1 cellular context compared by ENCODE assay signal in the genomic region with DNA sequence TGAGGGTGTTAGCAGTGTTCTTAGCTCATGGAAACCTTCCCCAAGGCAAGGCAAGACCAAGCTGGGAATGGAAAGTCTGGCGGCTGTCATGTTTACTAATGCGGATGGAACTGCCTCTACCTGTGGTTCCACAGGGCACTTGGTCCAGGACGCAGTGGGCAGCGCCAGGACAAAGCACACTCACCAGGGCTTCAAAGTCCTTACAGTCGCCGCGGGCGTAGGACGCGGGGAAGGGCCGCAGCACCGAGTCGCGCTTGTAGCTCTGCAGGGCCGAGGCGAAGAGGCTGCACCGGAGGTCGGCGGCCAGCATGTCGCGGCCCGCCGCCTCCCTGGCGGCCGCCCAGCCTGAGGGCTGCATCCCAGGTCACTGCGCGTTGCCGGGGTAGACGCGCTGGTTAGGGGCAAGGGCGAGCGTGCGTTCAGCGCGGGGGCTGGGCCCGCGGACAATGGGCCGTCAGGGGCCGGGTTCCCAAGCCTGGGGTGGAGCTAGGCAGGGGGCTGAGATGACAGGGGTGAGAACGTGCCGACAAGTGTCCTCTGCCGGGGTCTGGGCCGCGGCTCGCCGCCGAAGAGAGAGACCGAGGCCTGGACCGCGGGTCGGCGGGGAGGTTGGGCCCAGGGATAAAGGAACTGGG.
A peak's percentile ranks its signal among the peaks of the same experiment; 100 is the strongest.
TF ChIP-seq lines count a peak whose summit lies in the region.

No MANE protein-coding gene starts in this region.

TF ChIP-seq in HepG2, 621 proteins besides CTCF, POLR2A, EP300 and RAD21 (continued from another document and continues in another):
- TF ChIP-seq, protein P1, sequence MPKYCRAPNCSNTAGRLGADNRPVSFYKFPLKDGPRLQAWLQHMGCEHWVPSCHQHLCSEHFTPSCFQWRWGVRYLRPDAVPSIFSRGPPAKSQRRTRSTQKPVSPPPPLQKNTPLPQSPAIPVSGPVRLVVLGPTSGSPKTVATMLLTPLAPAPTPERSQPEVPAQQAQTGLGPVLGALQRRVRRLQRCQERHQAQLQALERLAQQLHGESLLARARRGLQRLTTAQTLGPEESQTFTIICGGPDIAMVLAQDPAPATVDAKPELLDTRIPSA (CRISPR knock-in tag; IDR thresholded peaks at IDR 0.05; ENCODE audit: borderline replicate concordance), result 0 out of 2 replicates have a peak, but pooled peaks have one; percentile 79
- no peak for TF ChIP-seq ZNF614 (CRISPR knock-in tag; IDR thresholded peaks at IDR 0.05; ENCODE audit: borderline replicate concordance)
- no peak for TF ChIP-seq PCBP1 (IDR thresholded peaks at IDR 0.05; ENCODE audit: borderline replicate concordance, low read depth, low read length)
- TF ChIP-seq KAT2B (IDR thresholded peaks at IDR 0.05; ENCODE audit: borderline replicate concordance, low read depth, low read length), result no peak
- TF ChIP-seq SAP130 (CRISPR knock-in tag; IDR thresholded peaks at IDR 0.05; ENCODE audit: low read depth), result no peak; the same call in 1 of the 2 replicates
- TF ChIP-seq ZNF510 (CRISPR knock-in tag; IDR thresholded peaks at IDR 0.05; ENCODE audit: low read depth), result no peak; the same call in 1 of the 2 replicates
- no peak for TF ChIP-seq MZF1 (CRISPR knock-in tag; IDR thresholded peaks at IDR 0.05; ENCODE audit: borderline replicate concordance)
- TF ChIP-seq, protein P2, sequence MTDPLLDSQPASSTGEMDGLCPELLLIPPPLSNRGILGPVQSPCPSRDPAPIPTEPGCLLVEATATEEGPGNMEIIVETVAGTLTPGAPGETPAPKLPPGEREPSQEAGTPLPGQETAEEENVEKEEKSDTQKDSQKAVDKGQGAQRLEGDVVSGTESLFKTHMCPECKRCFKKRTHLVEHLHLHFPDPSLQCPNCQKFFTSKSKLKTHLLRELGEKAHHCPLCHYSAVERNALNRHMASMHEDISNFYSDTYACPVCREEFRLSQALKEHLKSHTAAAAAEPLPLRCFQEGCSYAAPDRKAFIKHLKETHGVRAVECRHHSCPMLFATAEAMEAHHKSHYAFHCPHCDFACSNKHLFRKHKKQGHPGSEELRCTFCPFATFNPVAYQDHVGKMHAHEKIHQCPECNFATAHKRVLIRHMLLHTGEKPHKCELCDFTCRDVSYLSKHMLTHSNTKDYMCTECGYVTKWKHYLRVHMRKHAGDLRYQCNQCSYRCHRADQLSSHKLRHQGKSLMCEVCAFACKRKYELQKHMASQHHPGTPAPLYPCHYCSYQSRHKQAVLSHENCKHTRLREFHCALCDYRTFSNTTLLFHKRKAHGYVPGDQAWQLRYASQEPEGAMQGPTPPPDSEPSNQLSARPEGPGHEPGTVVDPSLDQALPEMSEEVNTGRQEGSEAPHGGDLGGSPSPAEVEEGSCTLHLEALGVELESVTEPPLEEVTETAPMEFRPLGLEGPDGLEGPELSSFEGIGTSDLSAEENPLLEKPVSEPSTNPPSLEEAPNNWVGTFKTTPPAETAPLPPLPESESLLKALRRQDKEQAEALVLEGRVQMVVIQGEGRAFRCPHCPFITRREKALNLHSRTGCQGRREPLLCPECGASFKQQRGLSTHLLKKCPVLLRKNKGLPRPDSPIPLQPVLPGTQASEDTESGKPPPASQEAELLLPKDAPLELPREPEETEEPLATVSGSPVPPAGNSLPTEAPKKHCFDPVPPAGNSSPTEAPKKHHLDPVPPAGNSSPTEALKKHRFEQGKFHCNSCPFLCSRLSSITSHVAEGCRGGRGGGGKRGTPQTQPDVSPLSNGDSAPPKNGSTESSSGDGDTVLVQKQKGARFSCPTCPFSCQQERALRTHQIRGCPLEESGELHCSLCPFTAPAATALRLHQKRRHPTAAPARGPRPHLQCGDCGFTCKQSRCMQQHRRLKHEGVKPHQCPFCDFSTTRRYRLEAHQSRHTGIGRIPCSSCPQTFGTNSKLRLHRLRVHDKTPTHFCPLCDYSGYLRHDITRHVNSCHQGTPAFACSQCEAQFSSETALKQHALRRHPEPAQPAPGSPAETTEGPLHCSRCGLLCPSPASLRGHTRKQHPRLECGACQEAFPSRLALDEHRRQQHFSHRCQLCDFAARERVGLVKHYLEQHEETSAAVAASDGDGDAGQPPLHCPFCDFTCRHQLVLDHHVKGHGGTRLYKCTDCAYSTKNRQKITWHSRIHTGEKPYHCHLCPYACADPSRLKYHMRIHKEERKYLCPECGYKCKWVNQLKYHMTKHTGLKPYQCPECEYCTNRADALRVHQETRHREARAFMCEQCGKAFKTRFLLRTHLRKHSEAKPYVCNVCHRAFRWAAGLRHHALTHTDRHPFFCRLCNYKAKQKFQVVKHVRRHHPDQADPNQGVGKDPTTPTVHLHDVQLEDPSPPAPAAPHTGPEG (CRISPR knock-in tag; IDR thresholded peaks at IDR 0.05), result no peak
- no peak for TF ChIP-seq DNMT3B (CRISPR knock-in tag; conservative IDR thresholded peaks at IDR 0.05)
- TF ChIP-seq MYC (CRISPR knock-in tag; IDR thresholded peaks at IDR 0.05; ENCODE audit: borderline replicate concordance), result 0 out of 2 replicates have a peak, but pooled peaks have one; percentile 64
- TF ChIP-seq ZNF180 (CRISPR knock-in tag; IDR thresholded peaks at IDR 0.05; ENCODE audit: borderline replicate concordance, low read depth), result no peak; the same call in 1 of the 2 replicates
- TF ChIP-seq SKIL (CRISPR knock-in tag; IDR thresholded peaks at IDR 0.05; ENCODE audit: borderline replicate concordance), result peak; percentile 26; the same call in 1 of the 2 replicates
- TF ChIP-seq ATF7 (IDR thresholded peaks at IDR 0.05), result no peak
- peak; percentile 81; the same call in 1 of the 2 replicates for TF ChIP-seq ATF7 (CRISPR knock-in tag; IDR thresholded peaks at IDR 0.05)
- TF ChIP-seq, protein P3, sequence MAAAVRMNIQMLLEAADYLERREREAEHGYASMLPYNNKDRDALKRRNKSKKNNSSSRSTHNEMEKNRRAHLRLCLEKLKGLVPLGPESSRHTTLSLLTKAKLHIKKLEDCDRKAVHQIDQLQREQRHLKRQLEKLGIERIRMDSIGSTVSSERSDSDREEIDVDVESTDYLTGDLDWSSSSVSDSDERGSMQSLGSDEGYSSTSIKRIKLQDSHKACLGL (CRISPR knock-in tag; IDR thresholded peaks at IDR 0.05), result peak; percentile 80; the same call in 1 of the 2 replicates
- TF ChIP-seq MTA3 (CRISPR knock-in tag; IDR thresholded peaks at IDR 0.05), result no peak
- TF ChIP-seq, protein P4, sequence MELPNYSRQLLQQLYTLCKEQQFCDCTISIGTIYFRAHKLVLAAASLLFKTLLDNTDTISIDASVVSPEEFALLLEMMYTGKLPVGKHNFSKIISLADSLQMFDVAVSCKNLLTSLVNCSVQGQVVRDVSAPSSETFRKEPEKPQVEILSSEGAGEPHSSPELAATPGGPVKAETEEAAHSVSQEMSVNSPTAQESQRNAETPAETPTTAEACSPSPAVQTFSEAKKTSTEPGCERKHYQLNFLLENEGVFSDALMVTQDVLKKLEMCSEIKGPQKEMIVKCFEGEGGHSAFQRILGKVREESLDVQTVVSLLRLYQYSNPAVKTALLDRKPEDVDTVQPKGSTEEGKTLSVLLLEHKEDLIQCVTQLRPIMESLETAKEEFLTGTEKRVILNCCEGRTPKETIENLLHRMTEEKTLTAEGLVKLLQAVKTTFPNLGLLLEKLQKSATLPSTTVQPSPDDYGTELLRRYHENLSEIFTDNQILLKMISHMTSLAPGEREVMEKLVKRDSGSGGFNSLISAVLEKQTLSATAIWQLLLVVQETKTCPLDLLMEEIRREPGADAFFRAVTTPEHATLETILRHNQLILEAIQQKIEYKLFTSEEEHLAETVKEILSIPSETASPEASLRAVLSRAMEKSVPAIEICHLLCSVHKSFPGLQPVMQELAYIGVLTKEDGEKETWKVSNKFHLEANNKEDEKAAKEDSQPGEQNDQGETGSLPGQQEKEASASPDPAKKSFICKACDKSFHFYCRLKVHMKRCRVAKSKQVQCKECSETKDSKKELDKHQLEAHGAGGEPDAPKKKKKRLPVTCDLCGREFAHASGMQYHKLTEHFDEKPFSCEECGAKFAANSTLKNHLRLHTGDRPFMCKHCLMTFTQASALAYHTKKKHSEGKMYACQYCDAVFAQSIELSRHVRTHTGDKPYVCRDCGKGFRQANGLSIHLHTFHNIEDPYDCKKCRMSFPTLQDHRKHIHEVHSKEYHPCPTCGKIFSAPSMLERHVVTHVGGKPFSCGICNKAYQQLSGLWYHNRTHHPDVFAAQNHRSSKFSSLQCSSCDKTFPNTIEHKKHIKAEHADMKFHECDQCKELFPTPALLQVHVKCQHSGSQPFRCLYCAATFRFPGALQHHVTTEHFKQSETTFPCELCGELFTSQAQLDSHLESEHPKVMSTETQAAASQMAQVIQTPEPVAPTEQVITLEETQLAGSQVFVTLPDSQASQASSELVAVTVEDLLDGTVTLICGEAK (IDR thresholded peaks at IDR 0.05), result no peak
- TF ChIP-seq, protein P4 (CRISPR knock-in tag; IDR thresholded peaks at IDR 0.05), result peak; percentile 70
- no peak for TF ChIP-seq SCMH1 (CRISPR knock-in tag; IDR thresholded peaks at IDR 0.05; ENCODE audit: borderline replicate concordance)
- no peak for TF ChIP-seq PCBP2 (optimal IDR thresholded peaks at IDR 0.05; ENCODE audit: low read depth, low read length, poor library complexity, severe bottlenecking)
- TF ChIP-seq IRF2 (CRISPR knock-in tag; IDR thresholded peaks at IDR 0.05), result no peak
- TF ChIP-seq ZNF598 (CRISPR knock-in tag; IDR thresholded peaks at IDR 0.05; ENCODE audit: borderline replicate concordance), result peak; percentile 32; the same call in 1 of the 2 replicates
- no peak for TF ChIP-seq MEF2D (CRISPR knock-in tag; IDR thresholded peaks at IDR 0.05)
- no peak for TF ChIP-seq TCF7L2 (IDR thresholded peaks at IDR 0.05; ENCODE audit: low read depth, low read length)
- TF ChIP-seq ZNF280D (CRISPR knock-in tag; IDR thresholded peaks at IDR 0.05), result no peak
- no peak for TF ChIP-seq ZBTB3 (CRISPR knock-in tag; IDR thresholded peaks at IDR 0.05; ENCODE audit: borderline replicate concordance, low read depth)
- no peak; the same call in 1 of the 2 replicates for TF ChIP-seq ZNF703 (CRISPR knock-in tag; IDR thresholded peaks at IDR 0.05; ENCODE audit: borderline replicate concordance)
- TF ChIP-seq POLR2G (IDR thresholded peaks at IDR 0.05; ENCODE audit: low read depth, low read length), result peak; percentile 49
- no peak for TF ChIP-seq ZNF256 (CRISPR knock-in tag; conservative IDR thresholded peaks at IDR 0.05)
- TF ChIP-seq ZNF430 (CRISPR knock-in tag; IDR thresholded peaks at IDR 0.05), result 0 out of 2 replicates have a peak, but pooled peaks have one; percentile 60
- TF ChIP-seq NCOA2 (CRISPR knock-in tag; IDR thresholded peaks at IDR 0.05), result no peak
- TF ChIP-seq KLF16 (CRISPR knock-in tag; IDR thresholded peaks at IDR 0.05), result peak in 1 of 2 experiments; percentile 42; a peak in 1 of 4 replicates
- TF ChIP-seq ZNF567 (CRISPR knock-in tag; IDR thresholded peaks at IDR 0.05; ENCODE audit: borderline replicate concordance), result no peak
- no peak for TF ChIP-seq ZNF549 (CRISPR knock-in tag; IDR thresholded peaks at IDR 0.05)
